8 cellular contexts compared by ENCODE assay signal in genomic region chr5:159207222-159207615, GRCh38. TPM values are rescaled to one million over a fixed set of nuclear protein-coding genes. Genes with fewer than 3 reads are reported as not detected.
DNase-seq lines count a peak whose midpoint lies in the region; ATAC-seq and TF ChIP-seq lines count a peak whose summit lies in the region.

No MANE protein-coding gene starts in this region.

- no peaks in the 10 kb centered on the region for H3K36me3 ChIP-seq in adrenal gland (replicated peaks in 1 of 2)

- peaks cover 33% of the 10 kb centered on the region for H3K36me3 Mint-ChIP-seq in T-helper 2 cell treated with Interferon-gamma antibody and Interleukin-4, amounts not matched to agents 5 μg/mL and 100 μg/mL, for 36 hours (ENCODE audit: low read depth)

- peaks cover 34 to 61% of the 10 kb centered on the region in 2 donors for H3K4me1 ChIP-seq in adrenal gland (replicated peaks in 1 of 2)

- peak overlapping the region; percentile 99 for H3K27ac Mint-ChIP-seq in T-helper 2 cell treated with Interferon-gamma antibody and Interleukin-4, amounts not matched to agents 5 μg/mL and 100 μg/mL, for 36 hours

- TF ChIP-seq CTCF in adrenal gland (IDR thresholded peaks at IDR 0.05): no peak

- 5 to 7% (median 6%) methylated on average over 4 of the region's 4 CpGs for WGBS in adrenal gland, 4 donors

- H3K27me3 ChIP-seq in adrenal gland (no peaks in the 10 kb centered on the region), layer of hippocampus (ENCODE audit: control insufficient read depth, insufficient read depth, low read length) (no peaks in the 10 kb centered on the region)

- peak overlapping the region in 2 of 4 donors; percentile 91 to 93 for H3K4me3 ChIP-seq in adrenal gland

- H3K27ac ChIP-seq in adrenal gland (peak overlapping the region; percentile 84 to 98 (median 92)), layer of hippocampus (ENCODE audit: low read depth, low read length) (peak overlapping the region; percentile 82), temporal lobe (ENCODE audit: low read depth, low read length) (peak overlapping the region; percentile 89)

- TF ChIP-seq POLR2A in adrenal gland (IDR thresholded peaks at IDR 0.05): no peak

- peaks cover 62% of the 10 kb centered on the region for H3K4me1 Mint-ChIP-seq in T-helper 2 cell treated with Interferon-gamma antibody and Interleukin-4, amounts not matched to agents 5 μg/mL and 100 μg/mL, for 36 hours (ENCODE audit: low read depth)

- H3K9me3 ChIP-seq in adrenal gland (replicated peaks in 1 of 3): no peaks in the 10 kb centered on the region

- no peaks in the 10 kb centered on the region for H3K9me3 Mint-ChIP-seq in T-helper 2 cell treated with Interferon-gamma antibody and Interleukin-4, amounts not matched to agents 5 μg/mL and 100 μg/mL, for 36 hours

- intact Hi-C loops in adrenal gland (cut with DNase I): loop anchor here in 1 of 2 donors (5.0 kb wide), 1 partner anchor 35 kb away; no protein-coding TSS in a partner anchor

- ATAC-seq in HG03442 (IDR thresholded peaks at IDR 0.05; ENCODE audit: unreplicated experiment): no peak

- no peaks in the 10 kb centered on the region for H3K27me3 Mint-ChIP-seq in T-helper 2 cell treated with Interferon-gamma antibody and Interleukin-4, amounts not matched to agents 5 μg/mL and 100 μg/mL, for 36 hours (ENCODE audit: low read depth)

- peak overlapping the region; percentile 95 for H3K4me3 Mint-ChIP-seq in T-helper 2 cell treated with Interferon-gamma antibody and Interleukin-4, amounts not matched to agents 5 μg/mL and 100 μg/mL, for 36 hours

- DNase-seq in T-helper 2 cell treated with Interferon-gamma antibody and Interleukin-4, amounts not matched to agents 5 μg/mL and 100 μg/mL, for 36 hours (ENCODE audit: low spot score): no peak
- DNase-seq in T-helper 2 cell (no peak), adrenal gland (no peak), D341Med (ENCODE audit: low spot score) (no peak)
- no peak for DNase-seq in stimulated activated CD4-positive, alpha-beta T cell treated with anti-CD3 and anti-CD28 coated beads, Interleukin-4, amount 100 ng/mL, for 4 hours

RNA-seq across cellular contexts. Expression of gene RNF145, which starts 2.1 kb away (rescaled TPM):
- total RNA-seq in adrenal gland (100 to 1,000 TPM in 3 of 8 donors, 10 to 100 TPM in 5; 65.2 to 138 (median 76.7) TPM), temporal lobe (105 TPM)
- 10 to 100 TPM; 20.2 to 72.0 (median 22.5) TPM for polyA plus RNA-seq in adrenal gland

RNA-seq across cellular contexts. Expression of gene UBLCP1, which starts 55.9 kb away (rescaled TPM):
- total RNA-seq in adrenal gland (10 to 100 TPM; 12.7 to 25.5 (median 21.1) TPM), temporal lobe (15.7 TPM)
- 10 to 100 TPM; 11.3 to 27.2 (median 27.1) TPM for polyA plus RNA-seq in adrenal gland
